In the genomic region with DNA sequence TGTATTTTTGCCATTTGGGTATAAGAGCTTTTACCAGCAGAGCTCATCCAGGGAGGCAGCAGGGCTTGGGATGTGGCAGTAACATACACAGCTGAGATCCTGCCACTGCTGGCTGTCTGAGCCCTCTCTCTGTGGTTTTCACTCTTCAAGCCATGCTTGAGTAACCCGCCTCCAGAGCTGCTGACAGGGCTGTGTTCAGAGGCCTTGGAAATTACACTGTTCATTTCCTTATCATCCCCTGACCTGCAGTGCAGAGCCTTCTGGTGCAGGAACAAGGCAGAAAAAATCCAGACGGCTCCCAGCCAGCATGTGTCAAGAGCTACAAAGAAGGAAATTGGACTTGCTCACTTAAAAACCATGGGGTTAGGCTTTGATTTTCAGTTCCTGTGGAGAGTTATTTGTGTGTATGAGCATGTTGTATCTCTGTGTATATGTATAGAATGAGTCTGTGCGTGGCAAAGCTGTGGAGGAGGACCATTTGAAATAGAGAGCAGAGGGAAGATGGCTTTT, we compare ENCODE assay signal across 8 cellular contexts. TPM values are rescaled to one million over a fixed set of nuclear protein-coding genes. Genes with fewer than 3 reads are reported as not detected.
DNase-seq lines count a peak whose midpoint lies in the region; ATAC-seq and TF ChIP-seq lines count a peak whose summit lies in the region.

No MANE protein-coding gene starts in this region.

- DNase-seq in HK-2 (ENCODE audit: unreplicated experiment): peak; percentile 55
- peak; percentile 46 for DNase-seq in activated CD4-positive, alpha-beta T cell treated with anti-CD3 and anti-CD28 coated beads, Interleukin-2, amount 10 ng/mL, durations not matched to agents 7 days and 5 days
- DNase-seq in endothelial cell (ENCODE audit: low spot score): peak; percentile 35
- DNase-seq in myocyte (ENCODE audit: low read depth): peak; percentile 80
- DNase-seq in stimulated activated naive B cell treated with anti-CD40 and anti-IgM and Interleukin-4, amounts not matched to agents 10 μg/mL and 1 μg/mL and 100 μg/mL, for 72 hours: peak; percentile 7

- H3K4me1 ChIP-seq in BLaER1 treated with 17β-estradiol and CSF1 and Interleukin-3, amounts not matched to agents 10 nM and 100 nM: peaks cover 39 to 75% (median 51%) of the 10 kb centered on the region in 10 experiments

- peak overlapping the region; percentile 50 to 71 (median 64); a peak in 21 of 22 replicates for H3K27ac ChIP-seq in BLaER1 treated with 17β-estradiol and CSF1 and Interleukin-3, amounts not matched to agents 10 nM and 100 nM

- H4K20me1 ChIP-seq in BLaER1 treated with 17β-estradiol and CSF1 and Interleukin-3, amounts not matched to agents 10 nM and 100 nM: peaks cover 44 to 93% (median 63%) of the 10 kb centered on the region in 11 experiments; a peak in 21 of 22 replicates

- H3K27me3 ChIP-seq in BLaER1 treated with 17β-estradiol and CSF1 and Interleukin-3, amounts not matched to agents 10 nM and 100 nM: no peaks in the 10 kb centered on the region

- H3K4me3 ChIP-seq in BLaER1 treated with 17β-estradiol and CSF1 and Interleukin-3, amounts not matched to agents 10 nM and 100 nM: peak overlapping the region in 3 of 10 experiments; percentile 3 to 25 (median 12); a peak in 2 of 20 replicates

- no peak overlapping the region for H3K4me3 Mint-ChIP-seq in activated CD4-positive, alpha-beta T cell treated with anti-CD3 and anti-CD28 coated beads, Interleukin-2, amount 10 ng/mL, durations not matched to agents 7 days and 5 days
- no peak overlapping the region for H3K4me3 Mint-ChIP-seq in endothelial cell (ENCODE audit: unreplicated experiment)
- H3K4me3 Mint-ChIP-seq in stimulated activated naive B cell treated with anti-CD40 and anti-IgM and Interleukin-4, amounts not matched to agents 10 μg/mL and 1 μg/mL and 100 μg/mL, for 72 hours: peak overlapping the region; percentile 14 to 52

- peaks cover 76% of the 10 kb centered on the region for H3K4me1 Mint-ChIP-seq in activated CD4-positive, alpha-beta T cell treated with anti-CD3 and anti-CD28 coated beads, Interleukin-2, amount 10 ng/mL, durations not matched to agents 7 days and 5 days
- peaks cover 37% of the 10 kb centered on the region for H3K4me1 Mint-ChIP-seq in endothelial cell (ENCODE audit: unreplicated experiment)
- peaks cover 30 to 50% of the 10 kb centered on the region in 2 donors for H3K4me1 Mint-ChIP-seq in stimulated activated naive B cell treated with anti-CD40 and anti-IgM and Interleukin-4, amounts not matched to agents 10 μg/mL and 1 μg/mL and 100 μg/mL, for 72 hours

- H3K27ac Mint-ChIP-seq in activated CD4-positive, alpha-beta T cell treated with anti-CD3 and anti-CD28 coated beads, Interleukin-2, amount 10 ng/mL, durations not matched to agents 7 days and 5 days: peak overlapping the region; percentile 39
- H3K27ac Mint-ChIP-seq in endothelial cell (ENCODE audit: unreplicated experiment): peak overlapping the region; percentile 74
- peak overlapping the region; percentile 9 for H3K27ac Mint-ChIP-seq in stimulated activated naive B cell treated with anti-CD40 and anti-IgM and Interleukin-4, amounts not matched to agents 10 μg/mL and 1 μg/mL and 100 μg/mL, for 72 hours

- no peak for TF ChIP-seq CTCF in endothelial cell (IDR thresholded peaks at IDR 0.05; ENCODE audit: unreplicated experiment)

- H3K36me3 Mint-ChIP-seq in activated CD4-positive, alpha-beta T cell treated with anti-CD3 and anti-CD28 coated beads, Interleukin-2, amount 10 ng/mL, durations not matched to agents 7 days and 5 days (ENCODE audit: low read depth): peaks cover 33% of the 10 kb centered on the region
- H3K36me3 Mint-ChIP-seq in endothelial cell (ENCODE audit: low read depth, unreplicated experiment): peaks cover 2% of the 10 kb centered on the region
- peaks cover 6 to 10% of the 10 kb centered on the region in 2 donors for H3K36me3 Mint-ChIP-seq in stimulated activated naive B cell treated with anti-CD40 and anti-IgM and Interleukin-4, amounts not matched to agents 10 μg/mL and 1 μg/mL and 100 μg/mL, for 72 hours

- ATAC-seq in GM18907 (IDR thresholded peaks at IDR 0.05; ENCODE audit: unreplicated experiment): peak; percentile 74
- ATAC-seq in stimulated activated naive B cell treated with anti-CD40 and anti-IgM and Interleukin-4, amounts not matched to agents 10 μg/mL and 1 μg/mL and 100 μg/mL, for 72 hours (replicated peaks): peak; percentile 91 to 94
- no peak for ATAC-seq in HG03139 (IDR thresholded peaks at IDR 0.05; ENCODE audit: unreplicated experiment)

- POLR2A ChIA-PET in activated CD4-positive, alpha-beta T cell treated with anti-CD3 and anti-CD28 coated beads, Interleukin-2, amount 10 ng/mL, durations not matched to agents 7 days and 5 days (lab: Charles Lee): no interaction called here

- H3K4me2 ChIP-seq in BLaER1 treated with 17β-estradiol and CSF1 and Interleukin-3, amounts not matched to agents 10 nM and 100 nM: peak overlapping the region; percentile 63 to 88 (median 76)

- peak overlapping the region; percentile 6 to 57 (median 47); a peak in 20 of 22 replicates for H3K9ac ChIP-seq in BLaER1 treated with 17β-estradiol and CSF1 and Interleukin-3, amounts not matched to agents 10 nM and 100 nM

- H3K36me3 ChIP-seq in BLaER1 treated with 17β-estradiol and CSF1 and Interleukin-3, amounts not matched to agents 10 nM and 100 nM: peaks cover 9 to 66% (median 41%) of the 10 kb centered on the region in 11 experiments; a peak in 21 of 22 replicates

- H3K9me3 ChIP-seq in BLaER1 treated with 17β-estradiol and CSF1 and Interleukin-3, amounts not matched to agents 10 nM and 100 nM (replicated peaks in 1 of 11): no peaks in the 10 kb centered on the region

- H3K27me3 Mint-ChIP-seq in activated CD4-positive, alpha-beta T cell treated with anti-CD3 and anti-CD28 coated beads, Interleukin-2, amount 10 ng/mL, durations not matched to agents 7 days and 5 days: no peaks in the 10 kb centered on the region
- peaks cover 1% of the 10 kb centered on the region for H3K27me3 Mint-ChIP-seq in endothelial cell (ENCODE audit: unreplicated experiment)
- H3K27me3 Mint-ChIP-seq in stimulated activated naive B cell treated with anti-CD40 and anti-IgM and Interleukin-4, amounts not matched to agents 10 μg/mL and 1 μg/mL and 100 μg/mL, for 72 hours: no peaks in the 10 kb centered on the region

- H3K9me3 Mint-ChIP-seq in activated CD4-positive, alpha-beta T cell treated with anti-CD3 and anti-CD28 coated beads, Interleukin-2, amount 10 ng/mL, durations not matched to agents 7 days and 5 days: no peaks in the 10 kb centered on the region
- H3K9me3 Mint-ChIP-seq in endothelial cell (ENCODE audit: unreplicated experiment): no peaks in the 10 kb centered on the region
- no peaks in the 10 kb centered on the region for H3K9me3 Mint-ChIP-seq in stimulated activated naive B cell treated with anti-CD40 and anti-IgM and Interleukin-4, amounts not matched to agents 10 μg/mL and 1 μg/mL and 100 μg/mL, for 72 hours

- CTCF ChIA-PET in activated CD4-positive, alpha-beta T cell treated with anti-CD3 and anti-CD28 coated beads, Interleukin-2, amount 10 ng/mL, durations not matched to agents 7 days and 5 days (lab: Charles Lee): interaction anchor here (0.6 to 1.4 kb wide), 4 partner anchors 13 to 215 kb away, joined by 3 to 4 read pairs (median 4); no protein-coding TSS in a partner anchor

RNA-seq across cellular contexts. Expression of a gene that starts 47.0 kb away (rescaled TPM):
- total RNA-seq in activated CD4-positive, alpha-beta T cell treated with anti-CD3 and anti-CD28 coated beads, Interleukin-2, amount 10 ng/mL, durations not matched to agents 7 days and 5 days: 10 to 100 TPM; 38.9 to 42.1 TPM
- total RNA-seq in endothelial cell (ENCODE audit: unreplicated experiment): 41.2 TPM
- total RNA-seq in myocyte: 16.2 and 16.6 TPM in 2 replicates
- 13.4 TPM for polyA plus RNA-seq in myocyte (2012)

Comparison
In these comparisons a context has a peak if more than half of its experiments do, and no peak if none do; other contexts are left out.
1. DNase-seq: peak in every context shown above with its lines; median percentile 80 in myocyte; 55 in HK-2; 46 in activated CD4-positive, alpha-beta T cell treated with anti-CD3 and anti-CD28 coated beads, Interleukin-2, amount 10 ng/mL, durations not matched to agents 7 days and 5 days; 35 in endothelial cell; 7 in stimulated activated naive B cell treated with anti-CD40 and anti-IgM and Interleukin-4, amounts not matched to agents 10 μg/mL and 1 μg/mL and 100 μg/mL, for 72 hours.
2. H3K27ac Mint-ChIP-seq: peak in every context shown above with its lines; median percentile 74 in endothelial cell; 39 in activated CD4-positive, alpha-beta T cell treated with anti-CD3 and anti-CD28 coated beads, Interleukin-2, amount 10 ng/mL, durations not matched to agents 7 days and 5 days; 9 in stimulated activated naive B cell treated with anti-CD40 and anti-IgM and Interleukin-4, amounts not matched to agents 10 μg/mL and 1 μg/mL and 100 μg/mL, for 72 hours.
3. H3K4me3 Mint-ChIP-seq: peak in stimulated activated naive B cell treated with anti-CD40 and anti-IgM and Interleukin-4, amounts not matched to agents 10 μg/mL and 1 μg/mL and 100 μg/mL, for 72 hours (2 of 2); none in activated CD4-positive, alpha-beta T cell treated with anti-CD3 and anti-CD28 coated beads, Interleukin-2, amount 10 ng/mL, durations not matched to agents 7 days and 5 days (single experiment) and endothelial cell (single experiment).